In genomic region chr5:50501510-50502209, GRCh38 we compare ENCODE assay signal across 9 cellular contexts.
DNase-seq lines count a peak whose midpoint lies in the region; ATAC-seq and TF ChIP-seq lines count a peak whose summit lies in the region.
"Had no signal": no experiment of that assay in that cellular context is flagged by ENCODE, and none has a peak within 500 bp of the region (broad histone marks: within the 10 kb centered on the region; RNA-seq: fewer than 3 reads in every experiment).

No MANE protein-coding gene starts in this region.

- POLR2A ChIA-PET in CD4-positive, alpha-beta memory T cell (lab: Charles Lee; ENCODE audit: partially characterized antibody): interaction anchor here (2.4 to 2.5 kb wide), 2 partner anchors 56 to 61 kb away, joined by 7 to 11 read pairs; partner anchors contain the start of gene EMB
- POLR2A ChIA-PET in activated CD8-positive, alpha-beta T cell treated with anti-CD3 and anti-CD28 coated beads for 36 hours (lab: Charles Lee): no interaction called here
- POLR2A ChIA-PET in MCF 10A (lab: Yijun Ruan, JAX): interaction anchor here (0.7 kb wide), 1 partner anchor 61 kb away, joined by 3 read pairs; the partner anchor contains the start of gene EMB

- peaks cover 14 to 38% (median 21%) of the 10 kb centered on the region in 4 donors for H3K4me1 Mint-ChIP-seq in CD4-positive, alpha-beta memory T cell
- peaks cover 21% of the 10 kb centered on the region for H3K4me1 Mint-ChIP-seq in activated CD8-positive, alpha-beta T cell treated with anti-CD3 and anti-CD28 coated beads for 36 hours (ENCODE audit: low read depth)
- H3K4me1 Mint-ChIP-seq in MCF 10A (ENCODE audit: insufficient read depth, unreplicated experiment): no peaks in the 10 kb centered on the region

- peak in 4 of 5 donors; percentile 5 to 15 (median 8) for DNase-seq in CD4-positive, alpha-beta memory T cell
- DNase-seq in activated CD8-positive, alpha-beta T cell treated with anti-CD3 and anti-CD28 coated beads for 36 hours: no peak
- no peak for DNase-seq in NCI-H1436 treated with DMSO at 0.1 percent for 48 hours (lab: John Stamatoyannopoulos, UW)
- DNase-seq in NCI-H146 treated with DMSO at 0.1 percent for 48 hours (lab: John Stamatoyannopoulos, UW; ENCODE audit: unreplicated experiment): no peak
- DNase-seq in MCF 10A (ENCODE audit: unreplicated experiment): no peak
- no peak for DNase-seq in HCEC 1CT
- DNase-seq: right lobe of liver had no signal

- peak overlapping the region; percentile 47 to 86 (median 72) for H3K27ac Mint-ChIP-seq in CD4-positive, alpha-beta memory T cell
- H3K27ac Mint-ChIP-seq in activated CD8-positive, alpha-beta T cell treated with anti-CD3 and anti-CD28 coated beads for 36 hours: peak overlapping the region; percentile 49
- no peak overlapping the region for H3K27ac Mint-ChIP-seq in MCF 10A (ENCODE audit: low read depth, unreplicated experiment)

- peak overlapping the region; percentile 37 to 81 (median 60) for H3K4me3 Mint-ChIP-seq in CD4-positive, alpha-beta memory T cell
- no peak overlapping the region for H3K4me3 Mint-ChIP-seq in activated CD8-positive, alpha-beta T cell treated with anti-CD3 and anti-CD28 coated beads for 36 hours
- H3K4me3 Mint-ChIP-seq in MCF 10A (ENCODE audit: unreplicated experiment): no peak overlapping the region

- no peak overlapping the region for H3K4me3 ChIP-seq in CD4-positive, alpha-beta memory T cell (ENCODE audit: low read length in 2 of 2)
- H3K4me3 ChIP-seq: right lobe of liver had no signal

- peaks cover 0 to 5% of the 10 kb centered on the region in 2 donors for H3K36me3 Mint-ChIP-seq in CD4-positive, alpha-beta memory T cell
- peaks cover 9% of the 10 kb centered on the region for H3K36me3 Mint-ChIP-seq in activated CD8-positive, alpha-beta T cell treated with anti-CD3 and anti-CD28 coated beads for 36 hours (ENCODE audit: low read depth)
- no peaks in the 10 kb centered on the region for H3K36me3 Mint-ChIP-seq in MCF 10A (ENCODE audit: insufficient read depth, unreplicated experiment)

- intact Hi-C loops in CD4-positive, alpha-beta memory T cell (cut with micrococcal nuclease): no loop called here
- intact Hi-C loops in activated CD8-positive, alpha-beta T cell treated with anti-CD3 and anti-CD28 coated beads for 36 hours (cut with micrococcal nuclease): loop anchor here (5.0 kb wide), 1 partner anchor 54 kb away; no protein-coding TSS in a partner anchor
- intact Hi-C loops in MCF 10A (cut with micrococcal nuclease): no loop called here

- no peak for TF ChIP-seq CTCF in activated CD8-positive, alpha-beta T cell treated with anti-CD3 and anti-CD28 coated beads for 36 hours (IDR thresholded peaks at IDR 0.05)
- TF ChIP-seq CTCF in MCF 10A (IDR thresholded peaks at IDR 0.05; ENCODE audit: unreplicated experiment): no peak

- H3K36me3 ChIP-seq in CD4-positive, alpha-beta memory T cell (ENCODE audit: insufficient read depth, low read length): no peaks in the 10 kb centered on the region
- H3K36me3 ChIP-seq: right lobe of liver had no signal

- ATAC-seq in GM19455 (IDR thresholded peaks at IDR 0.05; ENCODE audit: unreplicated experiment) (peak; percentile 91), HG03378 (IDR thresholded peaks at IDR 0.05; ENCODE audit: unreplicated experiment) (peak; percentile 100)
- peak; percentile 82 for ATAC-seq in activated CD8-positive, alpha-beta T cell treated with anti-CD3 and anti-CD28 coated beads for 36 hours

- no TSS peak for BruUV-seq in MCF 10A (replicated peaks; lab: Mats Ljungman, UMichigan)

- H3K9me3 ChIP-seq in CD4-positive, alpha-beta memory T cell (ENCODE audit: control insufficient read depth in 1 of 2, low read length in 2 of 2): no peaks in the 10 kb centered on the region
- H3K9me3 ChIP-seq: right lobe of liver had no signal

- no peaks in the 10 kb centered on the region for H3K27me3 Mint-ChIP-seq in CD4-positive, alpha-beta memory T cell
- H3K27me3 Mint-ChIP-seq in activated CD8-positive, alpha-beta T cell treated with anti-CD3 and anti-CD28 coated beads for 36 hours: no peaks in the 10 kb centered on the region
- H3K27me3 Mint-ChIP-seq in MCF 10A (ENCODE audit: insufficient read depth, unreplicated experiment): no peaks in the 10 kb centered on the region

- peaks cover 11% of the 10 kb centered on the region for H3K4me1 ChIP-seq in CD4-positive, alpha-beta memory T cell (ENCODE audit: insufficient read depth, low read length)
- H3K4me1 ChIP-seq: right lobe of liver had no signal

- CTCF ChIA-PET in CD4-positive, alpha-beta memory T cell (lab: Charles Lee; ENCODE audit: partially characterized antibody): interaction anchor here (0.6 to 1.9 kb wide), 6 partner anchors 10 to 73 kb away, joined by 3 to 4 read pairs (median 3); partner anchors contain the start of gene EMB
- CTCF ChIA-PET in activated CD8-positive, alpha-beta T cell treated with anti-CD3 and anti-CD28 coated beads for 36 hours (lab: Charles Lee): no interaction called here
- CTCF ChIA-PET in MCF 10A (lab: Yijun Ruan, JAX): interaction anchor here (1.9 kb wide), 1 partner anchor 12 kb away, joined by 5 read pairs; no protein-coding TSS in a partner anchor

- no peak overlapping the region for H3K27ac ChIP-seq in CD4-positive, alpha-beta memory T cell (ENCODE audit: low read depth, low read length)
- H3K27ac ChIP-seq: right lobe of liver had no signal

- H3K27me3 ChIP-seq in CD4-positive, alpha-beta memory T cell (ENCODE audit: insufficient read depth, low read length): no peaks in the 10 kb centered on the region
- H3K27me3 ChIP-seq: right lobe of liver had no signal

- H3K9me3 Mint-ChIP-seq in CD4-positive, alpha-beta memory T cell: peaks cover 0 to 16% (median 9%) of the 10 kb centered on the region in 8 donors
- peaks cover 9% of the 10 kb centered on the region for H3K9me3 Mint-ChIP-seq in activated CD8-positive, alpha-beta T cell treated with anti-CD3 and anti-CD28 coated beads for 36 hours
- peaks cover 8% of the 10 kb centered on the region for H3K9me3 Mint-ChIP-seq in MCF 10A (ENCODE audit: unreplicated experiment)

Comparison
In these comparisons a context has a peak if more than half of its experiments do, and no peak if none do; other contexts are left out.
1. DNase-seq: peak in CD4-positive, alpha-beta memory T cell (4 of 5); none in activated CD8-positive, alpha-beta T cell treated with anti-CD3 and anti-CD28 coated beads for 36 hours (single experiment), NCI-H1436 treated with DMSO at 0.1 percent for 48 hours (single experiment), NCI-H146 treated with DMSO at 0.1 percent for 48 hours (single experiment), MCF 10A (single experiment) and HCEC 1CT (single experiment).
2. H3K4me3 Mint-ChIP-seq: peak in CD4-positive, alpha-beta memory T cell (8 of 8); none in activated CD8-positive, alpha-beta T cell treated with anti-CD3 and anti-CD28 coated beads for 36 hours (single experiment) and MCF 10A (single experiment).
3. Peak in every context shown above with its lines, with median percentiles within 50 percentile points of each other: ATAC-seq.